27 cellular contexts compared by ENCODE assay signal in the genomic region with DNA sequence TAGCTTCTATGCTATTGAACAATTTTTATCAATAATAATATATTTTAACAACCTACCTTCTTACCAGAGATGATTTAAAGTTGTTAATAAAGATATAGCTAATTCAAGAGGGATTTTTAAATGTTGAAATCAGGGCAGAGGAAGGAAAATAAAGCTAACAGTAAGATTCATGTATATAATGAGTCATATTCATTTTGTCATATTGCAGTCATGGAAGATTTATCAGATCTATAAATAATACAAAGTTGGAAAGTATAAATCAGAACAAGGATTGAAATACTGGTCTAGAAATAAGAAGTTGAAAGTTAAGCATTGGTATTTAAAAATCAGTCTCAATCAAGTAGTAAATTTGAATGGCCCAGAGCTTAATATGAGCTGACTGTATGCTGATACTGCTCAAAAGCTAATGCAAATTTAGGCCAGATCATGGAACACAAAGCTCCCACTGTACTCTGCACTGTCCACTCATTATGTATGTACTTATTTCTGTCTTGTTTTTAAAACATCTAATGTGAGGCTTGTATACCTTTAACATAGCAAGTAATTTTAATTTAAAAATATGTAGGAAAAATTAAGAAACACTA.
A peak's percentile ranks its signal among the peaks of the same experiment; 100 is the strongest.
DNase-seq lines count a peak whose midpoint lies in the region; ATAC-seq lines count a peak whose summit lies in the region.
"Had no signal": no experiment of that assay in that cellular context is flagged by ENCODE, and none has a peak within 500 bp of the region (broad histone marks: within the 10 kb centered on the region; RNA-seq: fewer than 3 reads in every experiment).

No MANE protein-coding gene starts in this region.

- peak overlapping the region; percentile 45 for H3K27ac ChIP-seq in ACC112 (ENCODE audit: low read depth, low read length)
- H3K27ac ChIP-seq in GM23248 = peak overlapping the region; percentile 5
- H3K27ac ChIP-seq: ascending aorta, KMS-11, ovary, upper lobe of left lung had no signal

- H3K4me1 Mint-ChIP-seq in activated naive CD8-positive, alpha-beta T cell treated with anti-CD3 and anti-CD28 coated beads for 36 hours = peaks cover 11% of the 10 kb centered on the region
- no peaks in the 10 kb centered on the region for H3K4me1 Mint-ChIP-seq in T-cell
- H3K4me1 Mint-ChIP-seq: activated naive CD4-positive, alpha-beta T cell treated with anti-CD3 and anti-CD28 coated beads, Interleukin-2, amount 10 ng/mL, durations not matched to agents 7 days and 5 days had no signal

- H3K36me3 ChIP-seq in ACC112 (ENCODE audit: insufficient read depth, low read length) (peaks cover 25% of the 10 kb centered on the region), GM23248 (ENCODE audit: low read depth) (peaks cover 66% of the 10 kb centered on the region)
- H3K36me3 ChIP-seq: ovary had no signal

- H3K9me3 ChIP-seq in GM23248 (ENCODE audit: low read depth) = no peaks in the 10 kb centered on the region
- H3K9me3 ChIP-seq: ascending aorta, HAP-1, ovary, upper lobe of left lung had no signal

- H3K4me3 ChIP-seq in ACC112 (ENCODE audit: low read depth, low read length) = no peak overlapping the region
- H3K4me3 ChIP-seq in GM23248 = no peak overlapping the region
- H3K4me3 ChIP-seq: ascending aorta, HAP-1, lung, ovary, upper lobe of left lung had no signal

- POLR2A ChIA-PET in T-cell (lab: Charles Lee) = no interaction called here

- no peak overlapping the region for H3K9ac ChIP-seq in GM23248
- H3K9ac ChIP-seq: KMS-11 had no signal

- H3F3A ChIP-seq in GM23248 (ENCODE audit: insufficient read depth) = 0 out of 2 replicates have a peak, but pooled peaks cover 5% of the 10 kb centered on the region

- no peaks in the 10 kb centered on the region for H3K27me3 Mint-ChIP-seq in activated naive CD8-positive, alpha-beta T cell treated with anti-CD3 and anti-CD28 coated beads for 36 hours
- H3K27me3 Mint-ChIP-seq in T-cell = no peaks in the 10 kb centered on the region
- H3K27me3 Mint-ChIP-seq: activated naive CD4-positive, alpha-beta T cell treated with anti-CD3 and anti-CD28 coated beads, Interleukin-2, amount 10 ng/mL, durations not matched to agents 7 days and 5 days; dendritic cell treated with granulocyte-macrophage colony-stimulating factor and Interleukin-4, amounts not matched to agents 40 ng/mL and 50 ng/mL, for 4 days had no signal

- H3K9me3 Mint-ChIP-seq in activated naive CD8-positive, alpha-beta T cell treated with anti-CD3 and anti-CD28 coated beads for 36 hours = no peaks in the 10 kb centered on the region
- H3K9me3 Mint-ChIP-seq in T-cell = no peaks in the 10 kb centered on the region
- H3K9me3 Mint-ChIP-seq: activated naive CD4-positive, alpha-beta T cell treated with anti-CD3 and anti-CD28 coated beads, Interleukin-2, amount 10 ng/mL, durations not matched to agents 7 days and 5 days; activated T-cell treated with anti-CD3 and anti-CD28 coated beads, Interleukin-2, amount 50 U/mL, for 4 hours; dendritic cell treated with granulocyte-macrophage colony-stimulating factor and Interleukin-4, amounts not matched to agents 40 ng/mL and 50 ng/mL, for 4 days; nephron had no signal

- H2AFZ ChIP-seq in ACC112 (ENCODE audit: low read length, unreplicated experiment) (no peak overlapping the region), GM23248 (no peak overlapping the region)

- CTCF ChIA-PET in T-cell (lab: Charles Lee) = interaction anchor here (0.6 to 1.5 kb wide), 3 partner anchors 11 to 122 kb away, joined by 3 to 4 read pairs (median 3); no protein-coding TSS in a partner anchor

- peak overlapping the region; percentile 24 for H3K4me2 ChIP-seq in GM23248 (ENCODE audit: unreplicated experiment)
- H3K4me2 ChIP-seq: KMS-11 had no signal

- ATAC-seq in T-cell (replicated peaks in 1 of 4) (no peak), GM19023 (IDR thresholded peaks at IDR 0.05; ENCODE audit: unreplicated experiment) (no peak)
- ATAC-seq: activated T-cell treated with anti-CD3 and anti-CD28 coated beads, Interleukin-2, amount 50 U/mL, for 4 hours had no signal

- H3K36me3 Mint-ChIP-seq in activated naive CD8-positive, alpha-beta T cell treated with anti-CD3 and anti-CD28 coated beads for 36 hours = peaks cover 21% of the 10 kb centered on the region
- peaks cover 30% of the 10 kb centered on the region for H3K36me3 Mint-ChIP-seq in T-cell

- in situ Hi-C loops in GM23248 (cut with MboI) = no loop called here

- no peaks in the 10 kb centered on the region for H3K27me3 ChIP-seq in ACC112 (ENCODE audit: insufficient read depth, low read length)
- H3K27me3 ChIP-seq in GM23248 (replicated peaks; ENCODE audit: insufficient read depth) = no peaks in the 10 kb centered on the region
- H3K27me3 ChIP-seq: ascending aorta, ovary, upper lobe of left lung had no signal

- DNase-seq in GM23248 (peak; percentile 34), hepatic stellate cell (ENCODE audit: low spot score) (peak; percentile 6), T-cell (no peak), midbrain (lab: John Stamatoyannopoulos, UW) (no peak)
- no peak for DNase-seq in activated naive CD8-positive, alpha-beta T cell treated with anti-CD3 and anti-CD28 coated beads for 36 hours
- DNase-seq: activated CD4-positive, alpha-beta T cell treated with anti-CD3 and anti-CD28 coated beads for 4 hours; activated naive CD4-positive, alpha-beta T cell treated with anti-CD3 and anti-CD28 coated beads, Interleukin-2, amount 10 ng/mL, durations not matched to agents 7 days and 5 days; activated T-cell treated with anti-CD3 and anti-CD28 coated beads, Interleukin-2, amount 50 U/mL, for 4 hours; C1 segment of cervical spinal cord; DMS79; head of caudate nucleus; NCI-H1436 treated with DMSO at 0.1 percent for 48 hours; NCI-H345; ovary; retina; stimulated activated CD4-positive, alpha-beta T cell treated with anti-CD3 and anti-CD28 coated beads, Interleukin-2, amount 100 ng/mL, for 24 hours; substantia nigra; T-helper 2 cell; upper lobe of left lung had no signal

- no peaks in the 10 kb centered on the region for H4K20me1 ChIP-seq in GM23248 (ENCODE audit: insufficient read depth)

- H3K79me2 ChIP-seq in ACC112 (ENCODE audit: control insufficient read depth, insufficient read depth, low read length, unreplicated experiment) = no peaks in the 10 kb centered on the region
- peaks cover 49% of the 10 kb centered on the region for H3K79me2 ChIP-seq in GM23248 (ENCODE audit: insufficient read depth)

- H3K9me2 ChIP-seq in GM23248 (ENCODE audit: insufficient read depth) = no peaks in the 10 kb centered on the region

- peak overlapping the region; percentile 49 for H3K27ac Mint-ChIP-seq in activated naive CD8-positive, alpha-beta T cell treated with anti-CD3 and anti-CD28 coated beads for 36 hours
- no peak overlapping the region for H3K27ac Mint-ChIP-seq in T-cell
- H3K27ac Mint-ChIP-seq: activated naive CD4-positive, alpha-beta T cell treated with anti-CD3 and anti-CD28 coated beads, Interleukin-2, amount 10 ng/mL, durations not matched to agents 7 days and 5 days; dendritic cell treated with granulocyte-macrophage colony-stimulating factor and Interleukin-4, amounts not matched to agents 40 ng/mL and 50 ng/mL, for 4 days had no signal

- H3K4me1 ChIP-seq in ACC112 (ENCODE audit: control insufficient read depth, insufficient read depth, low read length, unreplicated experiment) = peaks cover 9% of the 10 kb centered on the region
- H3K4me1 ChIP-seq in GM23248 (ENCODE audit: insufficient read depth) = peaks cover 13% of the 10 kb centered on the region
- H3K4me1 ChIP-seq: ascending aorta, upper lobe of left lung had no signal

- no peak overlapping the region for H3K4me3 Mint-ChIP-seq in activated naive CD8-positive, alpha-beta T cell treated with anti-CD3 and anti-CD28 coated beads for 36 hours
- H3K4me3 Mint-ChIP-seq in T-cell = no peak overlapping the region
- H3K4me3 Mint-ChIP-seq: activated naive CD4-positive, alpha-beta T cell treated with anti-CD3 and anti-CD28 coated beads, Interleukin-2, amount 10 ng/mL, durations not matched to agents 7 days and 5 days; activated T-cell treated with anti-CD3 and anti-CD28 coated beads, Interleukin-2, amount 50 U/mL, for 4 hours; dendritic cell treated with granulocyte-macrophage colony-stimulating factor and Interleukin-4, amounts not matched to agents 40 ng/mL and 50 ng/mL, for 4 days; nephron had no signal

Comparison
In these comparisons a context has a peak if more than half of its experiments do, and no peak if none do; other contexts are left out.
1. DNase-seq: peak in GM23248 (single experiment) and hepatic stellate cell (single experiment); none in activated naive CD8-positive, alpha-beta T cell treated with anti-CD3 and anti-CD28 coated beads for 36 hours (single experiment), T-cell (0 of 34) and midbrain (single experiment).